ENCODE assay signal across 8 cellular contexts in the genomic region with DNA sequence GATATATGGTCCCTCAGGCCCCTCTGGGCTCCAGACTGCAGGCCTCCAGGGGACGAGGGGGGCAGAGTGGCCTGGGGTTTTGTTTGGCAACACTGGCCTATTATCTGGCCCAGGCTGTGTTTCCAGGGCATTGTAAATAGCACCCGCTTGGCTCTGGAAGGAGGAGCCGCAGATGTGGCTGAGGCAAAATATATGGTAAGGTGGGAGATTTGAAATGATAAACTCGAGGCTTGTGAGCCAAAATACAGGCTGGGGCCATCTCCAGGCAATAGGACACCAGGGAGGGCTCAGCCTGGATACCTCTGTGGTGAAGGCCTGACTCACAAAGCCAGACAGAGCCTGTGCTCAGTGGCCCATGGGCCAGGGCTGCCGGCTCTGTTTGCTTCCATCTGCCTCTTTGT. TPM values are rescaled to one million over a fixed set of nuclear protein-coding genes. Genes with fewer than 3 reads are reported as not detected.
DNase-seq lines count a peak whose midpoint lies in the region; ATAC-seq, FAIRE-seq and TF ChIP-seq lines count a peak whose summit lies in the region.

No MANE protein-coding gene starts in this region.

- no peak overlapping the region for H3K9ac ChIP-seq in HepG2 (ENCODE audit: insufficient read depth, low read depth, low read length)

- H3K27me3 Mint-ChIP-seq in Calu3 (ENCODE audit: unreplicated experiment), result no peaks in the 10 kb centered on the region

- H3K27ac ChIP-seq in RWPE2 (ENCODE audit: poor library complexity, severe bottlenecking) (no peak overlapping the region), prostate gland (no peak overlapping the region), HepG2 (ENCODE audit: extremely low read length, insufficient read depth, low read length) (no peak overlapping the region)

- H4K20me1 ChIP-seq in HepG2 (ENCODE audit: insufficient read depth, low read length), result no peaks in the 10 kb centered on the region

- no peak for FAIRE-seq in HepG2 (lab: Jason Lieb, UNC)

- DNase-seq in Calu3 (no peak), RWPE2 (ENCODE audit: low spot score) (no peak), glomerular visceral epithelial cell (ENCODE audit: extremely low spot score) (peak; percentile 94), renal cortical epithelial cell (ENCODE audit: low read depth) (peak; percentile 76), prostate gland (ENCODE audit: low spot score) (no peak), AML-193 (lab: John Stamatoyannopoulos, UW) (no peak), HepG2 (ENCODE audit: low spot score) (no peak)
- no peak for DNase-seq in stimulated activated CD4-positive, alpha-beta T cell treated with anti-CD3 and anti-CD28 coated beads, Interleukin-4, amount 100 ng/mL, for 24 hours

- intact Hi-C loops in Calu3 (cut with micrococcal nuclease; ENCODE audit: unreplicated experiment), result no loop called here
- intact Hi-C loops in prostate gland (cut with DNase I), result no loop called here
- intact Hi-C loops in HepG2 (cut with micrococcal nuclease; ENCODE audit: unreplicated experiment), result no loop called here

- TF ChIP-seq CTCF in Calu3 (IDR thresholded peaks at IDR 0.05; ENCODE audit: unreplicated experiment) (no peak), RWPE2 (IDR thresholded peaks at IDR 0.05; ENCODE audit: poor library complexity, severe bottlenecking) (no peak), prostate gland (IDR thresholded peaks at IDR 0.05) (no peak), HepG2 (CRISPR knock-in tag; IDR thresholded peaks at IDR 0.05) (no peak)

- H3K79me2 ChIP-seq in HepG2 (ENCODE audit: insufficient read depth, low read length), result no peaks in the 10 kb centered on the region

- TF ChIP-seq EP300 in HepG2 (IDR thresholded peaks at IDR 0.05; ENCODE audit: low read depth in 2 of 2, low read length in 2 of 2) (no peak), HepG2 (CRISPR knock-in tag; IDR thresholded peaks at IDR 0.05; ENCODE audit: borderline replicate concordance) (no peak)

- H3K4me1 ChIP-seq in RWPE2 (ENCODE audit: insufficient read depth, poor library complexity, severe bottlenecking) (peaks cover 3% of the 10 kb centered on the region), prostate gland (replicated peaks) (no peaks in the 10 kb centered on the region), HepG2 (ENCODE audit: insufficient read depth, low read length) (no peaks in the 10 kb centered on the region)

- H3K4me1 Mint-ChIP-seq in Calu3 (ENCODE audit: low read depth, unreplicated experiment), result peaks cover 58% of the 10 kb centered on the region

- ATAC-seq in RWPE2 (ENCODE audit: low read depth) (peak; percentile 33; the same call in 1 of the 3 replicates), HepG2 (no peak)

- POLR2A ChIA-PET in HepG2 (lab: Yijun Ruan, JAX), result no interaction called here

- no peaks in the 10 kb centered on the region for H3K9me3 Mint-ChIP-seq in Calu3 (ENCODE audit: low read depth, unreplicated experiment)

- 65% methylated on average over 5 of the region's 5 CpGs for WGBS in prostate gland
- WGBS in HepG2 (ENCODE audit: low lambda C conversion rate), result 18% methylated on average over 5 of the region's 5 CpGs

- H3K4me3 Mint-ChIP-seq in Calu3 (ENCODE audit: low read depth, unreplicated experiment), result no peak overlapping the region

- TF ChIP-seq RAD21 in HepG2 (CRISPR knock-in tag; IDR thresholded peaks at IDR 0.05), result no peak

- BruUV-seq in Calu3 (replicated peaks; lab: Mats Ljungman, UMichigan) (no TSS peak), HepG2 (replicated peaks; lab: Mats Ljungman, UMichigan) (no TSS peak)

- in situ Hi-C loops in HepG2 (cut with HindIII; ENCODE audit: extremely low pct_ligation_motif_present, low pct_unique_long_range_greater_than_20kb), result no loop called here

- H3K27me3 ChIP-seq in RWPE2 (ENCODE audit: insufficient read depth, poor library complexity, severe bottlenecking), result no peaks in the 10 kb centered on the region
- no peaks in the 10 kb centered on the region for H3K27me3 ChIP-seq in prostate gland (replicated peaks; ENCODE audit: insufficient read depth)
- H3K27me3 ChIP-seq in HepG2 (ENCODE audit: control insufficient read depth in 1 of 2, insufficient read depth in 2 of 2, low read length in 2 of 2), result peaks cover 2 to 38% of the 10 kb centered on the region in 2 experiments; a peak in 3 of 5 replicates

- CTCF ChIA-PET in Calu3 (lab: Charles Lee) (no interaction called here), HepG2 (lab: Yijun Ruan, JAX; ENCODE audit: low intra/inter-chr PET ratio, low total read pairs) (no interaction called here)

- H3K36me3 ChIP-seq in RWPE2 (ENCODE audit: low read depth), result no peaks in the 10 kb centered on the region
- no peaks in the 10 kb centered on the region for H3K36me3 ChIP-seq in prostate gland
- H3K36me3 ChIP-seq in HepG2 (replicated peaks in 1 of 2; ENCODE audit: control insufficient read depth in 1 of 2, insufficient read depth in 2 of 2, low read length in 2 of 2), result no peaks in the 10 kb centered on the region

- no peak overlapping the region for H3K4me3 ChIP-seq in RWPE2 (ENCODE audit: severe bottlenecking)
- H3K4me3 ChIP-seq in prostate gland, result no peak overlapping the region
- H3K4me3 ChIP-seq in HepG2 (replicated peaks in 1 of 3; ENCODE audit: insufficient read depth in 1 of 3, low read depth in 2 of 3, low read length in 3 of 3), result no peak overlapping the region

- TF ChIP-seq POLR2A in prostate gland (IDR thresholded peaks at IDR 0.05) (no peak), HepG2 (IDR thresholded peaks at IDR 0.05; ENCODE audit: insufficient read depth in 1 of 2, low read depth in 2 of 2, low read length in 2 of 2) (no peak)

- H2AFZ ChIP-seq in HepG2 (ENCODE audit: low read length), result no peak overlapping the region

- no peak overlapping the region for H3K4me2 ChIP-seq in HepG2 (ENCODE audit: low read depth, low read length)

- H3K27ac Mint-ChIP-seq in Calu3 (ENCODE audit: unreplicated experiment), result peak overlapping the region; percentile 83

- H3K36me3 Mint-ChIP-seq in Calu3 (ENCODE audit: insufficient read depth, unreplicated experiment), result peaks cover 14% of the 10 kb centered on the region

- H3K9me3 ChIP-seq in RWPE2 (ENCODE audit: severe bottlenecking) (no peaks in the 10 kb centered on the region), prostate gland (no peaks in the 10 kb centered on the region), HepG2 (ENCODE audit: low read length) (no peaks in the 10 kb centered on the region)

TF ChIP-seq in HepG2, 621 proteins besides CTCF, POLR2A, EP300 and RAD21 (continues in another document):
- TF ChIP-seq SKI (IDR thresholded peaks at IDR 0.05; ENCODE audit: partially characterized antibody), result no peak

RNA-seq across cellular contexts. Expression of a gene that starts 14.0 kb away (rescaled TPM):
- total RNA-seq in Calu3 (2022) (13.1 and 24.8 TPM in 2 replicates), renal cortical epithelial cell (5.2 and 17.1 TPM in 2 replicates), prostate gland (10 to 100 TPM; 13.1 to 29.1 TPM), HepG2 (2016; rRNA removed; fragmentation: Illumina TruSeq; extraction: Trizol) (0.01 TPM in 1 of 2 replicates, not detected in the other)
- not detected in 2 replicates for total RNA-seq in HepG2 (2016; cell fraction: cytosol; rRNA removed; fragmentation: Illumina TruSeq; extraction: Trizol; ENCODE audit: low read depth)
- 0.02 TPM in 1 of 2 replicates, not detected in the other for total RNA-seq in HepG2 (2016; cell fraction: insoluble cytoplasmic fraction; rRNA removed; fragmentation: Illumina TruSeq; extraction: Trizol)
- under 0.01 TPM in 1 of 2 replicates, not detected in the other for total RNA-seq in HepG2 (2016; cell fraction: membrane; rRNA removed; fragmentation: Illumina TruSeq; extraction: Trizol)
- total RNA-seq in HepG2 (2016; cell fraction: nucleus; rRNA removed; fragmentation: Illumina TruSeq; extraction: Trizol), result not detected in 2 replicates
- 0.04 TPM in 1 of 2 replicates, not detected in the other for polyA plus RNA-seq in HepG2 (2011; rRNA removed)
- not detected in 2 replicates for polyA plus RNA-seq in HepG2 (2011; cell fraction: cytosol; rRNA removed)
- polyA plus RNA-seq in HepG2 (2011; cell fraction: nucleus; rRNA removed), result 0.03 TPM in 1 of 2 replicates, not detected in the other
- 0.01 TPM in 2 replicates for polyA plus RNA-seq in HepG2 (2012)
- polyA plus RNA-seq in HepG2 (2016; cell fraction: cytosol; fragmentation: Illumina TruSeq; extraction: Trizol; ENCODE audit: low read depth), result not detected in 2 replicates
- not detected in 2 replicates for polyA plus RNA-seq in HepG2 (2016; cell fraction: insoluble cytoplasmic fraction; fragmentation: Illumina TruSeq; extraction: Trizol; ENCODE audit: low read depth)
- not detected in 2 replicates for polyA plus RNA-seq in HepG2 (2016; cell fraction: membrane; fragmentation: Illumina TruSeq; extraction: Trizol; ENCODE audit: low read depth)
- not detected in 2 replicates for polyA plus RNA-seq in HepG2 (2016; cell fraction: nucleus; fragmentation: Illumina TruSeq; extraction: Trizol; ENCODE audit: insufficient read depth, low read depth)
- 0.04 and 0.75 TPM in 2 replicates for polyA minus RNA-seq in HepG2 (2011; rRNA and poly(A)+ RNA removed; ENCODE audit: low replicate concordance)
- polyA minus RNA-seq in HepG2 (2011; cell fraction: cytosol; rRNA and poly(A)+ RNA removed), result not detected in 2 replicates
- not detected in 2 replicates for polyA minus RNA-seq in HepG2 (2011; cell fraction: nucleus; rRNA and poly(A)+ RNA removed)

RNA-seq across cellular contexts. Expression of a gene that starts 46.0 kb away (rescaled TPM):
- total RNA-seq in Calu3 (2022) (69.9 and 73.5 TPM in 2 replicates), renal cortical epithelial cell (253 and 495 TPM in 2 replicates), prostate gland (1,000 to 10,000 TPM; 1,117 to 1,634 TPM), HepG2 (2016; rRNA removed; fragmentation: Illumina TruSeq; extraction: Trizol) (68.9 and 70.8 TPM in 2 replicates)
- total RNA-seq in HepG2 (2016; cell fraction: cytosol; rRNA removed; fragmentation: Illumina TruSeq; extraction: Trizol; ENCODE audit: low read depth), result 12.3 and 12.8 TPM in 2 replicates
- 66.1 and 69.5 TPM in 2 replicates for total RNA-seq in HepG2 (2016; cell fraction: insoluble cytoplasmic fraction; rRNA removed; fragmentation: Illumina TruSeq; extraction: Trizol)
- total RNA-seq in HepG2 (2016; cell fraction: membrane; rRNA removed; fragmentation: Illumina TruSeq; extraction: Trizol), result 28.9 and 33.8 TPM in 2 replicates
- 35.6 and 44.2 TPM in 2 replicates for total RNA-seq in HepG2 (2016; cell fraction: nucleus; rRNA removed; fragmentation: Illumina TruSeq; extraction: Trizol)
- 14.5 and 17.7 TPM in 2 replicates for polyA plus RNA-seq in HepG2 (2011; rRNA removed)
- polyA plus RNA-seq in HepG2 (2011; cell fraction: cytosol; rRNA removed), result 15.2 and 17.2 TPM in 2 replicates
- polyA plus RNA-seq in HepG2 (2011; cell fraction: nucleus; rRNA removed), result 10.9 and 14.9 TPM in 2 replicates
- 9.9 and 18.8 TPM in 2 replicates for polyA plus RNA-seq in HepG2 (2012)
- 15.3 and 18.6 TPM in 2 replicates for polyA plus RNA-seq in HepG2 (2016; cell fraction: cytosol; fragmentation: Illumina TruSeq; extraction: Trizol; ENCODE audit: low read depth)
- polyA plus RNA-seq in HepG2 (2016; cell fraction: insoluble cytoplasmic fraction; fragmentation: Illumina TruSeq; extraction: Trizol; ENCODE audit: low read depth), result 83.1 and 92.4 TPM in 2 replicates
- polyA plus RNA-seq in HepG2 (2016; cell fraction: membrane; fragmentation: Illumina TruSeq; extraction: Trizol; ENCODE audit: low read depth), result 29.6 and 30.8 TPM in 2 replicates
- polyA plus RNA-seq in HepG2 (2016; cell fraction: nucleus; fragmentation: Illumina TruSeq; extraction: Trizol; ENCODE audit: insufficient read depth, low read depth), result 54.3 and 54.9 TPM in 2 replicates
- 22.9 and 266 TPM in 2 replicates for polyA minus RNA-seq in HepG2 (2011; rRNA and poly(A)+ RNA removed; ENCODE audit: low replicate concordance)
- 8.4 and 9.1 TPM in 2 replicates for polyA minus RNA-seq in HepG2 (2011; cell fraction: cytosol; rRNA and poly(A)+ RNA removed)
- 9.1 and 11.7 TPM in 2 replicates for polyA minus RNA-seq in HepG2 (2011; cell fraction: nucleus; rRNA and poly(A)+ RNA removed)

Comparison
In these comparisons a context has a peak if more than half of its experiments do, and no peak if none do; other contexts are left out.
1. DNase-seq: peak in glomerular visceral epithelial cell (single experiment) and renal cortical epithelial cell (single experiment); none in Calu3 (single experiment), RWPE2 (single experiment), stimulated activated CD4-positive, alpha-beta T cell treated with anti-CD3 and anti-CD28 coated beads, Interleukin-4, amount 100 ng/mL, for 24 hours (single experiment), prostate gland (single experiment), AML-193 (0 of 2) and HepG2 (single experiment).